ENCODE assay signal across 1 cellular context in the genomic region with DNA sequence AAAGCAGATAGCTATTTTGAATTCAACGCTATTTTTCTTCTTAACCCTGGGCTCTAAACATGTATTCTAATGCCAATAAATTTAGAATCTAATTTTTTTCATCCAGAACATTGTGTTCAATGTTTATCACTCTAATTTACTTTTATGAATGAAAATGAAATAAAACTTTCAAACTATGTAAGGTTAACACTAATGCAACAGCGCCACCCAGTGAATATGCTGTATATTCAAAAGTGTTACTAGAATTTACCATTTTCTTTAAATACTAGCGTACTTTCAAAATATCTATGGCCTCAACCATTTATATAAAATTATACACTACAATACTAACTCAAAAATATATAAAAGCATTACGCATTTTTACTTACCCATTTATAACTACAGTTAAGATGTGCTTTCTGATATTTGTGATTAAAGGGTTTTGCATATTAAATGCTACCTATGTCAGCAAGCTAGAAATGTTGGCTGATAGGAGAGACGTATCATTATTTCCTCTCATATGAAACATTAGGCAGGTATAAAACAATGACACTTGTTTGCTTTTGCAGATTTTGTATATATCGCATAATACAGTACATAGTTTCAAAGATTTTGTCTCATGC.
TF ChIP-seq lines count a peak whose summit lies in the region.

No MANE protein-coding gene starts in this region.

TF ChIP-seq in K562, 482 proteins besides CTCF, POLR2A, EP300 and RAD21 (continued from another document):
- TF ChIP-seq ZNF384 (IDR thresholded peaks at IDR 0.05; ENCODE audit: low read depth, low read length) = no peak
- TF ChIP-seq EHMT2 (IDR thresholded peaks at IDR 0.05) = no peak
- TF ChIP-seq HNRNPL (IDR thresholded peaks at IDR 0.05; ENCODE audit: low read depth, low read length) = no peak
- TF ChIP-seq MCM3 (IDR thresholded peaks at IDR 0.05) = no peak
- no peak for TF ChIP-seq SMARCA5 (IDR thresholded peaks at IDR 0.05)
- no peak for TF ChIP-seq MTF1 (CRISPR knock-in tag; IDR thresholded peaks at IDR 0.05; ENCODE audit: borderline replicate concordance)
- TF ChIP-seq GTF2E2 (tag; IDR thresholded peaks at IDR 0.05) = 0 out of 2 replicates have a peak, but pooled peaks have one; percentile 5
- TF ChIP-seq, protein P1, sequence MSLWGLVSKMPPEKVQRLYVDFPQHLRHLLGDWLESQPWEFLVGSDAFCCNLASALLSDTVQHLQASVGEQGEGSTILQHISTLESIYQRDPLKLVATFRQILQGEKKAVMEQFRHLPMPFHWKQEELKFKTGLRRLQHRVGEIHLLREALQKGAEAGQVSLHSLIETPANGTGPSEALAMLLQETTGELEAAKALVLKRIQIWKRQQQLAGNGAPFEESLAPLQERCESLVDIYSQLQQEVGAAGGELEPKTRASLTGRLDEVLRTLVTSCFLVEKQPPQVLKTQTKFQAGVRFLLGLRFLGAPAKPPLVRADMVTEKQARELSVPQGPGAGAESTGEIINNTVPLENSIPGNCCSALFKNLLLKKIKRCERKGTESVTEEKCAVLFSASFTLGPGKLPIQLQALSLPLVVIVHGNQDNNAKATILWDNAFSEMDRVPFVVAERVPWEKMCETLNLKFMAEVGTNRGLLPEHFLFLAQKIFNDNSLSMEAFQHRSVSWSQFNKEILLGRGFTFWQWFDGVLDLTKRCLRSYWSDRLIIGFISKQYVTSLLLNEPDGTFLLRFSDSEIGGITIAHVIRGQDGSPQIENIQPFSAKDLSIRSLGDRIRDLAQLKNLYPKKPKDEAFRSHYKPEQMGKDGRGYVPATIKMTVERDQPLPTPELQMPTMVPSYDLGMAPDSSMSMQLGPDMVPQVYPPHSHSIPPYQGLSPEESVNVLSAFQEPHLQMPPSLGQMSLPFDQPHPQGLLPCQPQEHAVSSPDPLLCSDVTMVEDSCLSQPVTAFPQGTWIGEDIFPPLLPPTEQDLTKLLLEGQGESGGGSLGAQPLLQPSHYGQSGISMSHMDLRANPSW (CRISPR knock-in tag; IDR thresholded peaks at IDR 0.05) = no peak
- TF ChIP-seq MAFK (IDR thresholded peaks at IDR 0.05; ENCODE audit: low read length) = no peak
- TF ChIP-seq, protein P2, sequence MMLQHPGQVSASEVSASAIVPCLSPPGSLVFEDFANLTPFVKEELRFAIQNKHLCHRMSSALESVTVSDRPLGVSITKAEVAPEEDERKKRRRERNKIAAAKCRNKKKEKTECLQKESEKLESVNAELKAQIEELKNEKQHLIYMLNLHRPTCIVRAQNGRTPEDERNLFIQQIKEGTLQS (IDR thresholded peaks at IDR 0.05) = no peak
- TF ChIP-seq, protein P2 (CRISPR knock-in tag; conservative IDR thresholded peaks at IDR 0.05) = no peak
- no peak for TF ChIP-seq LARP7 (IDR thresholded peaks at IDR 0.05)
- TF ChIP-seq NFIC (IDR thresholded peaks at IDR 0.05) = no peak
- TF ChIP-seq SMC3 (conservative IDR thresholded peaks at IDR 0.05; ENCODE audit: insufficient read depth, low read depth, low read length) = peak; percentile 15; the same call in 1 of the 2 replicates
- no peak for TF ChIP-seq MECOM (CRISPR knock-in tag; IDR thresholded peaks at IDR 0.05)
- TF ChIP-seq, protein P3, sequence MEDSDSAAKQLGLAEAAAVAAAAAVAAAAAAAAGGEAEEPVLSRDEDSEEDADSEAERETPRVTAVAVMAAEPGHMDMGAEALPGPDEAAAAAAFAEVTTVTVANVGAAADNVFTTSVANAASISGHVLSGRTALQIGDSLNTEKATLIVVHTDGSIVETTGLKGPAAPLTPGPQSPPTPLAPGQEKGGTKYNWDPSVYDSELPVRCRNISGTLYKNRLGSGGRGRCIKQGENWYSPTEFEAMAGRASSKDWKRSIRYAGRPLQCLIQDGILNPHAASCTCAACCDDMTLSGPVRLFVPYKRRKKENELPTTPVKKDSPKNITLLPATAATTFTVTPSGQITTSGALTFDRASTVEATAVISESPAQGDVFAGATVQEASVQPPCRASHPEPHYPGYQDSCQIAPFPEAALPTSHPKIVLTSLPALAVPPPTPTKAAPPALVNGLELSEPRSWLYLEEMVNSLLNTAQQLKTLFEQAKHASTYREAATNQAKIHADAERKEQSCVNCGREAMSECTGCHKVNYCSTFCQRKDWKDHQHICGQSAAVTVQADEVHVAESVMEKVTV (CRISPR knock-in tag; IDR thresholded peaks at IDR 0.05) = peak; percentile 52; the same call in 1 of the 2 replicates
- TF ChIP-seq ILF3 (IDR thresholded peaks at IDR 0.05; ENCODE audit: borderline replicate concordance) = no peak
- TF ChIP-seq ESRRB (CRISPR knock-in tag; IDR thresholded peaks at IDR 0.05; ENCODE audit: borderline replicate concordance) = no peak
